Comparison of ENCODE assay signal across 1 cellular context in the genomic region with DNA sequence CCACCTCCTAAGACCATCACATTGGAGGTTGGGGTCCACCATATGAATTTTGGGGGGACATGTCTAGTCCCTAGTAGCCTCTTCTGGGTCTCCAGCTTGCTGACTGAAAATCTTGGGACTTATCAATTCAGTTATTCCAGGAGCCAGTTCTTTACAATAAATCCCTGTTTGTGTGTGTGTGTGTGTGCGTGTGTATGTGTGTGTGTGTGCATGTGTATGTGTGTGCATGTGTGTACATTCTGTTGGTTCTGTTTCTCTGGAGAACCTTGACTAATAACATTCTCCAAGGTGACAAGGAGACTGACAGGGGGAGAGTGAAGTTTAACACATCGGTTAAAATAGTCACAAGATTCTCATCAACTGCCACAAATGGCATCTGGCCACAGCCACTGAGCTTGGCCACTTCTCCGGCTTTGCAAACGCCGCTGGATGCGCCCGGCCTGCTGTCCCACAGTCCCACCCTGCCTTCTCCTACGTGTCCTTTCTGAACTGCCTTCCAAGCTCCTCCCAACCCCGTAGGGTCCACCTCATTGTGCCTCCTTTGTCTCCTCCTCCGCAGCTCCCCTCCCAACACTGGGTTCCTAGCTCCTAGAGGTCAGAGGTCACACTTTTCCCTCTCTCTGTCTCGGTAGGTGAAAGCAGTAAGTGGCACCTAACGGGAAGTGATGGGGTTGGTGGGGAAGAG.
TF ChIP-seq lines count a peak whose summit lies in the region.

No MANE protein-coding gene starts in this region.

TF ChIP-seq in IMR-90, 13 proteins besides CTCF, POLR2A, EP300 and RAD21 (continued from another document):
- TF ChIP-seq BHLHE40 (IDR thresholded peaks at IDR 0.05; ENCODE audit: low read depth, low read length) (no peak), MAFK (IDR thresholded peaks at IDR 0.05; ENCODE audit: low read depth, low read length) (no peak)
